2 cellular contexts compared by ENCODE assay signal in genomic region chr1:190633488-190633887, GRCh38.
TF ChIP-seq lines count a peak whose summit lies in the region.

No MANE protein-coding gene starts in this region.

TF ChIP-seq in IMR-90, 13 proteins besides CTCF, POLR2A, EP300 and RAD21:
- TF ChIP-seq, protein P1, sequence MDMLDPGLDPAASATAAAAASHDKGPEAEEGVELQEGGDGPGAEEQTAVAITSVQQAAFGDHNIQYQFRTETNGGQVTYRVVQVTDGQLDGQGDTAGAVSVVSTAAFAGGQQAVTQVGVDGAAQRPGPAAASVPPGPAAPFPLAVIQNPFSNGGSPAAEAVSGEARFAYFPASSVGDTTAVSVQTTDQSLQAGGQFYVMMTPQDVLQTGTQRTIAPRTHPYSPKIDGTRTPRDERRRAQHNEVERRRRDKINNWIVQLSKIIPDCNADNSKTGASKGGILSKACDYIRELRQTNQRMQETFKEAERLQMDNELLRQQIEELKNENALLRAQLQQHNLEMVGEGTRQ (IDR thresholded peaks at IDR 0.05; ENCODE audit: low read depth, low read length), result no peak
- TF ChIP-seq MAFK (IDR thresholded peaks at IDR 0.05; ENCODE audit: low read depth, low read length) (no peak), RFX5 (IDR thresholded peaks at IDR 0.05; ENCODE audit: low read depth, low read length) (no peak), MAZ (IDR thresholded peaks at IDR 0.05; ENCODE audit: borderline replicate concordance, low read depth, low read length) (no peak), MXI1 (IDR thresholded peaks at IDR 0.05; ENCODE audit: borderline replicate concordance, low read depth, low read length) (no peak), CEBPB (IDR thresholded peaks at IDR 0.05; ENCODE audit: low read depth, low read length) (no peak), RCOR1 (IDR thresholded peaks at IDR 0.05; ENCODE audit: insufficient replicate concordance, low read length) (no peak)
- TF ChIP-seq, protein P2, sequence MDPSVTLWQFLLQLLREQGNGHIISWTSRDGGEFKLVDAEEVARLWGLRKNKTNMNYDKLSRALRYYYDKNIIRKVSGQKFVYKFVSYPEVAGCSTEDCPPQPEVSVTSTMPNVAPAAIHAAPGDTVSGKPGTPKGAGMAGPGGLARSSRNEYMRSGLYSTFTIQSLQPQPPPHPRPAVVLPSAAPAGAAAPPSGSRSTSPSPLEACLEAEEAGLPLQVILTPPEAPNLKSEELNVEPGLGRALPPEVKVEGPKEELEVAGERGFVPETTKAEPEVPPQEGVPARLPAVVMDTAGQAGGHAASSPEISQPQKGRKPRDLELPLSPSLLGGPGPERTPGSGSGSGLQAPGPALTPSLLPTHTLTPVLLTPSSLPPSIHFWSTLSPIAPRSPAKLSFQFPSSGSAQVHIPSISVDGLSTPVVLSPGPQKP (IDR thresholded peaks at IDR 0.05; ENCODE audit: borderline replicate concordance, low read depth, low read length), result no peak

TF ChIP-seq in GM12878, 131 proteins besides CTCF, POLR2A, EP300 and RAD21:
- TF ChIP-seq ZNF207 (IDR thresholded peaks at IDR 0.05; ENCODE audit: borderline replicate concordance) (no peak), PRDM15 (CRISPR knock-in tag; IDR thresholded peaks at IDR 0.05) (no peak), ASH2L (IDR thresholded peaks at IDR 0.05; ENCODE audit: borderline replicate concordance, low read depth) (no peak), HCFC1 (IDR thresholded peaks at IDR 0.05; ENCODE audit: low read length) (no peak), POLR2AphosphoS5 (IDR thresholded peaks at IDR 0.05; ENCODE audit: low read length) (no peak), CHD4 (IDR thresholded peaks at IDR 0.05) (no peak), EED (IDR thresholded peaks at IDR 0.05; ENCODE audit: low read depth) (no peak), RELA (IDR thresholded peaks at IDR 0.05; ENCODE audit: borderline replicate concordance, partially characterized antibody) (no peak), SPI1 (IDR thresholded peaks at IDR 0.05; ENCODE audit: borderline replicate concordance, insufficient read depth, low read depth, low read length) (no peak)
- TF ChIP-seq, protein P3, sequence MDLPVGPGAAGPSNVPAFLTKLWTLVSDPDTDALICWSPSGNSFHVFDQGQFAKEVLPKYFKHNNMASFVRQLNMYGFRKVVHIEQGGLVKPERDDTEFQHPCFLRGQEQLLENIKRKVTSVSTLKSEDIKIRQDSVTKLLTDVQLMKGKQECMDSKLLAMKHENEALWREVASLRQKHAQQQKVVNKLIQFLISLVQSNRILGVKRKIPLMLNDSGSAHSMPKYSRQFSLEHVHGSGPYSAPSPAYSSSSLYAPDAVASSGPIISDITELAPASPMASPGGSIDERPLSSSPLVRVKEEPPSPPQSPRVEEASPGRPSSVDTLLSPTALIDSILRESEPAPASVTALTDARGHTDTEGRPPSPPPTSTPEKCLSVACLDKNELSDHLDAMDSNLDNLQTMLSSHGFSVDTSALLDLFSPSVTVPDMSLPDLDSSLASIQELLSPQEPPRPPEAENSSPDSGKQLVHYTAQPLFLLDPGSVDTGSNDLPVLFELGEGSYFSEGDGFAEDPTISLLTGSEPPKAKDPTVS (IDR thresholded peaks at IDR 0.05; ENCODE audit: low read depth, low read length), result no peak
